1 cellular context compared by ENCODE assay signal in genomic region chr19:32814046-32814445, GRCh38.
TF ChIP-seq lines count a peak whose summit lies in the region.

No MANE protein-coding gene starts in this region.

TF ChIP-seq in HepG2, 621 proteins besides CTCF, POLR2A, EP300 and RAD21:
- no peak for TF ChIP-seq ZBED4 (CRISPR knock-in tag; IDR thresholded peaks at IDR 0.05; ENCODE audit: borderline replicate concordance)
- no peak for TF ChIP-seq SRSF4 (IDR thresholded peaks at IDR 0.05; ENCODE audit: low read depth, low read length, poor library complexity, severe bottlenecking)
- no peak for TF ChIP-seq PAWR (CRISPR knock-in tag; IDR thresholded peaks at IDR 0.05; ENCODE audit: borderline replicate concordance)
- TF ChIP-seq JUND (CRISPR knock-in tag; IDR thresholded peaks at IDR 0.05) = no peak
- no peak for TF ChIP-seq ZNF572 (CRISPR knock-in tag; IDR thresholded peaks at IDR 0.05)
- TF ChIP-seq TERF1 (CRISPR knock-in tag; IDR thresholded peaks at IDR 0.05) = no peak
- TF ChIP-seq GLMP (CRISPR knock-in tag; IDR thresholded peaks at IDR 0.05; ENCODE audit: borderline replicate concordance) = no peak
- TF ChIP-seq, protein P1, sequence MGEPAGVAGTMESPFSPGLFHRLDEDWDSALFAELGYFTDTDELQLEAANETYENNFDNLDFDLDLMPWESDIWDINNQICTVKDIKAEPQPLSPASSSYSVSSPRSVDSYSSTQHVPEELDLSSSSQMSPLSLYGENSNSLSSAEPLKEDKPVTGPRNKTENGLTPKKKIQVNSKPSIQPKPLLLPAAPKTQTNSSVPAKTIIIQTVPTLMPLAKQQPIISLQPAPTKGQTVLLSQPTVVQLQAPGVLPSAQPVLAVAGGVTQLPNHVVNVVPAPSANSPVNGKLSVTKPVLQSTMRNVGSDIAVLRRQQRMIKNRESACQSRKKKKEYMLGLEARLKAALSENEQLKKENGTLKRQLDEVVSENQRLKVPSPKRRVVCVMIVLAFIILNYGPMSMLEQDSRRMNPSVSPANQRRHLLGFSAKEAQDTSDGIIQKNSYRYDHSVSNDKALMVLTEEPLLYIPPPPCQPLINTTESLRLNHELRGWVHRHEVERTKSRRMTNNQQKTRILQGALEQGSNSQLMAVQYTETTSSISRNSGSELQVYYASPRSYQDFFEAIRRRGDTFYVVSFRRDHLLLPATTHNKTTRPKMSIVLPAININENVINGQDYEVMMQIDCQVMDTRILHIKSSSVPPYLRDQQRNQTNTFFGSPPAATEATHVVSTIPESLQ (CRISPR knock-in tag; conservative IDR thresholded peaks at IDR 0.05) = no peak
- TF ChIP-seq, protein P2, sequence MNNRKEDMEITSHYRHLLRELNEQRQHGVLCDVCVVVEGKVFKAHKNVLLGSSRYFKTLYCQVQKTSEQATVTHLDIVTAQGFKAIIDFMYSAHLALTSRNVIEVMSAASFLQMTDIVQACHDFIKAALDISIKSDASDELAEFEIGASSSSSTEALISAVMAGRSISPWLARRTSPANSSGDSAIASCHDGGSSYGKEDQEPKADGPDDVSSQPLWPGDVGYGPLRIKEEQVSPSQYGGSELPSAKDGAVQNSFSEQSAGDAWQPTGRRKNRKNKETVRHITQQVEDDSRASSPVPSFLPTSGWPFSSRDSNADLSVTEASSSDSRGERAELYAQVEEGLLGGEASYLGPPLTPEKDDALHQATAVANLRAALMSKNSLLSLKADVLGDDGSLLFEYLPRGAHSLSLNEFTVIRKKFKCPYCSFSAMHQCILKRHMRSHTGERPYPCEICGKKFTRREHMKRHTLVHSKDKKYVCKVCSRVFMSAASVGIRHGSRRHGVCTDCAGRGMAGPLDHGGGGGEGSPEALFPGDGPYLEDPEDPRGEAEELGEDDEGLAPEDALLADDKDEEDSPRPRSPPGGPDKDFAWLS (CRISPR knock-in tag; IDR thresholded peaks at IDR 0.05; ENCODE audit: borderline replicate concordance) = no peak
- no peak for TF ChIP-seq ZNF331 (CRISPR knock-in tag; IDR thresholded peaks at IDR 0.05)
- TF ChIP-seq, protein P3, sequence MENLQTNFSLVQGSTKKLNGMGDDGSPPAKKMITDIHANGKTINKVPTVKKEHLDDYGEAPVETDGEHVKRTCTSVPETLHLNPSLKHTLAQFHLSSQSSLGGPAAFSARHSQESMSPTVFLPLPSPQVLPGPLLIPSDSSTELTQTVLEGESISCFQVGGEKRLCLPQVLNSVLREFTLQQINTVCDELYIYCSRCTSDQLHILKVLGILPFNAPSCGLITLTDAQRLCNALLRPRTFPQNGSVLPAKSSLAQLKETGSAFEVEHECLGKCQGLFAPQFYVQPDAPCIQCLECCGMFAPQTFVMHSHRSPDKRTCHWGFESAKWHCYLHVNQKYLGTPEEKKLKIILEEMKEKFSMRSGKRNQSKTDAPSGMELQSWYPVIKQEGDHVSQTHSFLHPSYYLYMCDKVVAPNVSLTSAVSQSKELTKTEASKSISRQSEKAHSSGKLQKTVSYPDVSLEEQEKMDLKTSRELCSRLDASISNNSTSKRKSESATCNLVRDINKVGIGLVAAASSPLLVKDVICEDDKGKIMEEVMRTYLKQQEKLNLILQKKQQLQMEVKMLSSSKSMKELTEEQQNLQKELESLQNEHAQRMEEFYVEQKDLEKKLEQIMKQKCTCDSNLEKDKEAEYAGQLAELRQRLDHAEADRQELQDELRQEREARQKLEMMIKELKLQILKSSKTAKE (CRISPR knock-in tag; IDR thresholded peaks at IDR 0.05; ENCODE audit: borderline replicate concordance) = no peak
- no peak for TF ChIP-seq IRF9 (CRISPR knock-in tag; IDR thresholded peaks at IDR 0.05; ENCODE audit: borderline replicate concordance)
- TF ChIP-seq HOXA9 (CRISPR knock-in tag; IDR thresholded peaks at IDR 0.05; ENCODE audit: borderline replicate concordance) = no peak
- no peak for TF ChIP-seq ZNF569 (CRISPR knock-in tag; IDR thresholded peaks at IDR 0.05; ENCODE audit: borderline replicate concordance)
- TF ChIP-seq, protein P4, sequence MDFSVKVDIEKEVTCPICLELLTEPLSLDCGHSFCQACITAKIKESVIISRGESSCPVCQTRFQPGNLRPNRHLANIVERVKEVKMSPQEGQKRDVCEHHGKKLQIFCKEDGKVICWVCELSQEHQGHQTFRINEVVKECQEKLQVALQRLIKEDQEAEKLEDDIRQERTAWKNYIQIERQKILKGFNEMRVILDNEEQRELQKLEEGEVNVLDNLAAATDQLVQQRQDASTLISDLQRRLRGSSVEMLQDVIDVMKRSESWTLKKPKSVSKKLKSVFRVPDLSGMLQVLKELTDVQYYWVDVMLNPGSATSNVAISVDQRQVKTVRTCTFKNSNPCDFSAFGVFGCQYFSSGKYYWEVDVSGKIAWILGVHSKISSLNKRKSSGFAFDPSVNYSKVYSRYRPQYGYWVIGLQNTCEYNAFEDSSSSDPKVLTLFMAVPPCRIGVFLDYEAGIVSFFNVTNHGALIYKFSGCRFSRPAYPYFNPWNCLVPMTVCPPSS (IDR thresholded peaks at IDR 0.05) = no peak
- TF ChIP-seq ZNF780A (CRISPR knock-in tag; IDR thresholded peaks at IDR 0.05) = no peak
- TF ChIP-seq, protein P5, sequence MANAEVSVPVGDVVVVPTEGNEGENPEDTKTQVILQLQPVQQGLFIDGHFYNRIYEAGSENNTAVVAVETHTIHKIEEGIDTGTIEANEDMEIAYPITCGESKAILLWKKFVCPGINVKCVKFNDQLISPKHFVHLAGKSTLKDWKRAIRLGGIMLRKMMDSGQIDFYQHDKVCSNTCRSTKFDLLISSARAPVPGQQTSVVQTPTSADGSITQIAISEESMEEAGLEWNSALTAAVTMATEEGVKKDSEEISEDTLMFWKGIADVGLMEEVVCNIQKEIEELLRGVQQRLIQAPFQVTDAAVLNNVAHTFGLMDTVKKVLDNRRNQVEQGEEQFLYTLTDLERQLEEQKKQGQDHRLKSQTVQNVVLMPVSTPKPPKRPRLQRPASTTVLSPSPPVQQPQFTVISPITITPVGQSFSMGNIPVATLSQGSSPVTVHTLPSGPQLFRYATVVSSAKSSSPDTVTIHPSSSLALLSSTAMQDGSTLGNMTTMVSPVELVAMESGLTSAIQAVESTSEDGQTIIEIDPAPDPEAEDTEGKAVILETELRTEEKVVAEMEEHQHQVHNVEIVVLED (CRISPR knock-in tag; IDR thresholded peaks at IDR 0.05; ENCODE audit: borderline replicate concordance) = no peak
- TF ChIP-seq ZNF3 (CRISPR knock-in tag; IDR thresholded peaks at IDR 0.05) = no peak
